8 cellular contexts compared by ENCODE assay signal in the genomic region with DNA sequence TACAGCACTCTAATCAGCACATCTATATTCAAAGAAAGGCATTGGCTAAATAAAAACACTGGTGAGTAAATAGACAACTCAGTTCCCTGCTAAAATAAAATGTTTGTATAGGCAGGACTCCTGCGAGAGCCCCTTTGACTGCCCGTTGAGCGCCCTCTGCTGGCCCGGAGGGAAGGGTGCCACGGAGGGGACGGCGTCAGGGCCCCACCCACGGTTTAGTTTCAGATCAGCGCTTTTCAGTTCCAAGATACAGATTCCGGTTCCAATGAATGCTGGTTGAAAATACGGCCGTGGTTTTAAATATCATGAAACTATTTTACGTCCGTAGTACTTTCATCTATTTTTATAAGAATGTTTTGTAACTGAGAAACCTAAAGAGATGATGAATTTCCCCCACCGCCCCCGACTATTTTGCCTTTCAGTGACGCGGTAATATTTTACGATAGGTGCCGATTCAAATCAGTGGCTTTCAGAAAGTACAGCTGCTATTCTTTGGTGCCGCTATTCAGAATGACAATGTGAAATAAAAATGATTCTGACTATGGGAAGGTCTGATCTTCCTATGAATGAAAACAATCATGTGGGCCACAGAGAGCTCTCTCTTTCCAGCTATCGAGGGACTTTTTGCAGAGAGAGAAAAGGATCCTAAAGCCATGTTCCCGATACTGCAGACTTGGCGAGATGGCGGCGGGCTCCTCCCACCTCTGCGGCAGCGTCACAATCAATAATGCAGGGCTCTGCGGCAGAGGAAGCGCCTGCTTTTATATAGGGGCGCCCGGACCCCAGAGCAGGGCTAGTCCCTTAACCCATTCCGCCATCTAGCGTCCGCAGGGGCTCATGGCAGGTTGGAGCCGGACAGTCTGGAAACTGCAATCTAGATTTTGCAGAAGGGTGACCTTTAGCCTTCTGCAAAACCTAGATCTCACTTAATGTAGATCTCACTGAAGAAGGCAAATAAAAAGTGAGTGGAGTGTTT. TPM values are rescaled to one million over a fixed set of nuclear protein-coding genes. Genes with fewer than 3 reads are reported as not detected.
DNase-seq lines count a peak whose midpoint lies in the region; ATAC-seq lines count a peak whose summit lies in the region.

No MANE protein-coding gene starts in this region.

- H3K36me3 ChIP-seq in esophagus (ENCODE audit: control insufficient read depth in 2 of 2, insufficient read depth in 2 of 2, low read length in 1 of 2) (no peaks in the 10 kb centered on the region), mucosa of stomach (ENCODE audit: control insufficient read depth, insufficient read depth, low read length) (no peaks in the 10 kb centered on the region)

- peak overlapping the region; percentile 76 to 87 for H3K27ac ChIP-seq in esophagus (ENCODE audit: low read depth in 2 of 2, low read length in 1 of 2)

- peak; percentile 92 for ATAC-seq in GM21717 (IDR thresholded peaks at IDR 0.05; ENCODE audit: unreplicated experiment)

- DNase-seq in DMS153 (lab: John Stamatoyannopoulos, UW) (peak; percentile 91), OCI-M2 (lab: John Stamatoyannopoulos, UW; ENCODE audit: unreplicated experiment) (peak; percentile 93)
- DNase-seq in Jurkat, Clone E6-1 (ENCODE audit: low read depth, low spot score) = peak; percentile 90
- peak; percentile 94 for DNase-seq in activated T-cell treated with anti-CD3 and anti-CD28 coated beads, Interleukin-2, amount 50 U/mL, for 1 hour
- peak; percentile 97 for DNase-seq in stimulated activated CD8-positive, alpha-beta memory T cell treated with anti-CD3 and anti-CD28 coated beads, Interleukin-4, amount 100 ng/mL, for 48 hours

- H3K4me1 ChIP-seq in esophagus (ENCODE audit: control insufficient read depth in 2 of 2, insufficient read depth in 2 of 2, low read length in 1 of 2) (peaks cover 0 to 3% of the 10 kb centered on the region in 2 donors), mucosa of stomach (ENCODE audit: control insufficient read depth, insufficient read depth, low read length) (no peaks in the 10 kb centered on the region)

- peak overlapping the region; percentile 84 for H3K4me3 ChIP-seq in Jurkat, Clone E6-1 (ENCODE audit: low read length)
- H3K4me3 ChIP-seq in esophagus (ENCODE audit: low read depth in 1 of 2, low read length in 2 of 2) (peak overlapping the region; percentile 50 to 78), mucosa of stomach (ENCODE audit: low read length) (peak overlapping the region; percentile 58)

- H3K9me3 ChIP-seq in esophagus (ENCODE audit: control insufficient read depth in 2 of 2, insufficient read depth in 1 of 2, low read depth in 1 of 2, low read length in 1 of 2) (no peaks in the 10 kb centered on the region), mucosa of stomach (ENCODE audit: control insufficient read depth, low read length) (no peaks in the 10 kb centered on the region)

- no peaks in the 10 kb centered on the region for H3K27me3 ChIP-seq in esophagus (ENCODE audit: control insufficient read depth in 1 of 2, insufficient read depth in 2 of 2, low read length in 2 of 2)
- no peaks in the 10 kb centered on the region for H3K27me3 ChIP-seq in mucosa of stomach (ENCODE audit: control insufficient read depth, insufficient read depth, low read length)

- H3K9ac ChIP-seq in mucosa of stomach (ENCODE audit: low read length) = peak overlapping the region; percentile 63

- 0 to 1% methylated on average over 36 of the region's 36 CpGs for WGBS in esophagus, 2 donors

RNA-seq across cellular contexts. Expression of gene CCN6, which starts 10.6 kb away (rescaled TPM):
- polyA plus RNA-seq in Jurkat, Clone E6-1 (2012; ENCODE audit: insufficient read depth, insufficient read length) = 0.48 TPM
- polyA plus RNA-seq in esophagus = under 1 TPM in 1 of 2 donors, not detected in 1; 0.02 TPM

RNA-seq across cellular contexts. Expression of gene TUBE1, which starts 44.0 kb away (rescaled TPM):
- 37.1 TPM for polyA plus RNA-seq in Jurkat, Clone E6-1 (2012; ENCODE audit: insufficient read depth, insufficient read length)
- polyA plus RNA-seq in esophagus = 1 to 10 TPM; 6.7 to 8.3 TPM

RNA-seq across cellular contexts. Expression of gene FAM229B, which starts 44.1 kb away (rescaled TPM):
- polyA plus RNA-seq in Jurkat, Clone E6-1 (2012; ENCODE audit: insufficient read depth, insufficient read length) = 25.3 TPM
- polyA plus RNA-seq in esophagus = 1 to 10 TPM; 5.4 to 6.2 TPM

Comparison
In these comparisons a context has a peak if more than half of its experiments do, and no peak if none do; other contexts are left out.
1. Peak in every context shown above with its lines: DNase-seq, ATAC-seq, H3K4me3 ChIP-seq and H3K27ac ChIP-seq.